In genomic region chr14:72618424-72618823, GRCh38 we compare ENCODE assay signal across 27 cellular contexts.
A peak's percentile ranks its signal among the peaks of the same experiment; 100 is the strongest.
DNase-seq lines count a peak whose midpoint lies in the region; ATAC-seq and TF ChIP-seq lines count a peak whose summit lies in the region.
"Had no signal": no experiment of that assay in that cellular context is flagged by ENCODE, and none has a peak within 500 bp of the region (broad histone marks: within the 10 kb centered on the region; RNA-seq: fewer than 3 reads in every experiment).

No MANE protein-coding gene starts in this region.

- H3K9me3 ChIP-seq in neural progenitor cell (ENCODE audit: low read depth), result peaks cover 6% of the 10 kb centered on the region
- no peaks in the 10 kb centered on the region for H3K9me3 ChIP-seq in vagina
- H3K9me3 ChIP-seq in osteoblast (ENCODE audit: low read depth, low read length), result no peaks in the 10 kb centered on the region
- H3K9me3 ChIP-seq: lower lobe of right lung, stomach had no signal

- no peaks in the 10 kb centered on the region for H3F3A ChIP-seq in neural progenitor cell (ENCODE audit: low read depth)

- intact Hi-C loops in vagina (cut with DNase I), result no loop called here

- H3K36me3 Mint-ChIP-seq in neural progenitor cell, result no peaks in the 10 kb centered on the region
- H3K36me3 Mint-ChIP-seq: activated naive CD4-positive, alpha-beta T cell treated with anti-CD3 and anti-CD28 coated beads, Interleukin-2, amount 10 ng/mL, durations not matched to agents 7 days and 5 days had no signal

- H3K27me3 ChIP-seq in neural progenitor cell (no peaks in the 10 kb centered on the region), vagina (no peaks in the 10 kb centered on the region), osteoblast (ENCODE audit: insufficient read depth, low read length) (no peaks in the 10 kb centered on the region)
- H3K27me3 ChIP-seq: stomach had no signal

- ATAC-seq in GM21528 (IDR thresholded peaks at IDR 0.05; ENCODE audit: low FRiP score, unreplicated experiment), result no peak
- ATAC-seq: lower lobe of right lung had no signal

- H3K27ac ChIP-seq in coronary artery (peak overlapping the region in 1 of 2 donors; percentile 79), neural progenitor cell (no peak overlapping the region), vagina (no peak overlapping the region), osteoblast (ENCODE audit: low read depth, low read length) (no peak overlapping the region)
- H3K27ac ChIP-seq: C4-2B, lower lobe of right lung had no signal

- peak; percentile 1 for DNase-seq in stimulated activated CD4-positive, alpha-beta T cell treated with anti-CD3 and anti-CD28 coated beads, Interleukin-4, amount 100 ng/mL, for 24 hours
- DNase-seq in stimulated activated CD4-positive, alpha-beta T cell treated with anti-CD3 and anti-CD28 coated beads, Interleukin-2, amount 100 ng/mL, for 48 hours, result no peak
- DNase-seq in coronary artery (ENCODE audit: low spot score) (peak; percentile 56), neural progenitor cell (ENCODE audit: low spot score) (no peak), vagina (ENCODE audit: extremely low spot score in 2 of 2) (peak; percentile 82 to 84), osteoblast (ENCODE audit: insufficient read length, low spot score, missing footprints) (no peak), NK-92 (lab: John Stamatoyannopoulos, UW; ENCODE audit: unreplicated experiment) (no peak)
- DNase-seq: activated CD4-positive, alpha-beta T cell treated with anti-CD3 and anti-CD28 coated beads, Interleukin-2, amount 10 ng/mL, durations not matched to agents 24 days and 14 days; activated naive CD4-positive, alpha-beta T cell treated with anti-CD3 and anti-CD28 coated beads, Interleukin-2, amount 10 ng/mL, durations not matched to agents 7 days and 5 days; cortex of kidney; DMS79 treated with DMSO at 0.1 percent for 48 hours; GF-D8; H9; lower lobe of right lung; NCI-H1105; NCI-H187 treated with DMSO at 0.1 percent for 48 hours; NCI-H2171 treated with DMSO at 0.1 percent for 48 hours; NCI-H510A treated with DMSO at 0.1 percent for 48 hours; SHP77 treated with DMSO at 0.1 percent for 48 hours; stimulated activated CD8-positive, alpha-beta memory T cell treated with anti-CD3 and anti-CD28 coated beads, Interleukin-4, amount 100 ng/mL, for 48 hours; stomach; SW 1271 had no signal

- no peak overlapping the region for H3K4me3 Mint-ChIP-seq in neural progenitor cell
- H3K4me3 Mint-ChIP-seq: activated CD4-positive, alpha-beta T cell treated with anti-CD3 and anti-CD28 coated beads, Interleukin-2, amount 10 ng/mL, durations not matched to agents 24 days and 14 days; activated naive CD4-positive, alpha-beta T cell treated with anti-CD3 and anti-CD28 coated beads, Interleukin-2, amount 10 ng/mL, durations not matched to agents 7 days and 5 days; activated T-helper 1 cell treated with anti-CD3 and anti-CD28 coated beads, Interleukin-12 subunit alpha, Interleukin-12 subunit beta, Interleukin-2, Interleukin-4 antibody, amounts not matched to agents 30 ng/mL and 10 ng/mL and 1 ng/mL, durations not matched to agents 14 hours and 24 hours and 36 hours; H9 had no signal

- H4K20me1 ChIP-seq in neural progenitor cell (ENCODE audit: low read depth) (no peaks in the 10 kb centered on the region), osteoblast (ENCODE audit: insufficient read depth, low read length) (no peaks in the 10 kb centered on the region)

- no peaks in the 10 kb centered on the region for H3K36me3 ChIP-seq in neural progenitor cell
- H3K36me3 ChIP-seq in vagina, result no peaks in the 10 kb centered on the region
- no peaks in the 10 kb centered on the region for H3K36me3 ChIP-seq in osteoblast (ENCODE audit: insufficient read depth, low read length)
- H3K36me3 ChIP-seq: lower lobe of right lung, stomach had no signal

- peak overlapping the region; percentile 89 for H3K27ac Mint-ChIP-seq in neural progenitor cell
- H3K27ac Mint-ChIP-seq: activated CD4-positive, alpha-beta T cell treated with anti-CD3 and anti-CD28 coated beads, Interleukin-2, amount 10 ng/mL, durations not matched to agents 24 days and 14 days; activated naive CD4-positive, alpha-beta T cell treated with anti-CD3 and anti-CD28 coated beads, Interleukin-2, amount 10 ng/mL, durations not matched to agents 7 days and 5 days; activated T-helper 1 cell treated with anti-CD3 and anti-CD28 coated beads, Interleukin-12 subunit alpha, Interleukin-12 subunit beta, Interleukin-2, Interleukin-4 antibody, amounts not matched to agents 30 ng/mL and 10 ng/mL and 1 ng/mL, durations not matched to agents 14 hours and 24 hours and 36 hours; H9 had no signal

- H3K4me3 ChIP-seq in coronary artery (no peak overlapping the region), neural progenitor cell (no peak overlapping the region), vagina (no peak overlapping the region), osteoblast (ENCODE audit: insufficient read depth, low read length) (no peak overlapping the region)
- H3K4me3 ChIP-seq: K562, lower lobe of right lung, skin epidermis, stomach had no signal

- peaks cover 74% of the 10 kb centered on the region for H3K4me1 Mint-ChIP-seq in neural progenitor cell
- H3K4me1 Mint-ChIP-seq: activated CD4-positive, alpha-beta T cell treated with anti-CD3 and anti-CD28 coated beads, Interleukin-2, amount 10 ng/mL, durations not matched to agents 24 days and 14 days had no signal

- peaks cover 21% of the 10 kb centered on the region for H3K27me3 Mint-ChIP-seq in neural progenitor cell (ENCODE audit: insufficient read depth, low read depth)

- H3K9me3 Mint-ChIP-seq in neural progenitor cell, result peaks cover 8% of the 10 kb centered on the region

- no peaks in the 10 kb centered on the region for H3K79me2 ChIP-seq in neural progenitor cell (ENCODE audit: low read depth)
- no peaks in the 10 kb centered on the region for H3K79me2 ChIP-seq in osteoblast (ENCODE audit: insufficient read depth, low read length)

- H3K4me1 ChIP-seq in neural progenitor cell (peaks cover 18% of the 10 kb centered on the region), vagina (peaks cover 36% of the 10 kb centered on the region), osteoblast (ENCODE audit: insufficient read depth, low read length) (peaks cover 25% of the 10 kb centered on the region)
- H3K4me1 ChIP-seq: lower lobe of right lung had no signal

- H3K4me2 ChIP-seq in neural progenitor cell (no peak overlapping the region), osteoblast (ENCODE audit: insufficient read depth, low read length) (no peak overlapping the region)

- H3K9ac ChIP-seq in neural progenitor cell, result no peak overlapping the region

- peak overlapping the region; percentile 89 for H2AFZ ChIP-seq in neural progenitor cell (replicated peaks)
- no peak overlapping the region for H2AFZ ChIP-seq in osteoblast (ENCODE audit: low read length)

- TF ChIP-seq CTCF in coronary artery (IDR thresholded peaks at IDR 0.05) (no peak), neural progenitor cell (IDR thresholded peaks at IDR 0.05) (no peak), vagina (IDR thresholded peaks at IDR 0.05) (no peak), osteoblast (IDR thresholded peaks at IDR 0.05; ENCODE audit: extremely low read depth, low read depth, low read length) (no peak)

- TF ChIP-seq POLR2A in vagina (IDR thresholded peaks at IDR 0.05), result no peak

Comparison
In these comparisons a context has a peak if more than half of its experiments do, and no peak if none do; other contexts are left out.
1. DNase-seq: peak in stimulated activated CD4-positive, alpha-beta T cell treated with anti-CD3 and anti-CD28 coated beads, Interleukin-4, amount 100 ng/mL, for 24 hours (single experiment), coronary artery (single experiment) and vagina (2 of 2); none in stimulated activated CD4-positive, alpha-beta T cell treated with anti-CD3 and anti-CD28 coated beads, Interleukin-2, amount 100 ng/mL, for 48 hours (0 of 2), neural progenitor cell (single experiment), osteoblast (single experiment) and NK-92 (single experiment).